ENCODE assay signal across 19 cellular contexts in genomic region chr9:89492586-89492985, GRCh38. TPM values are rescaled to one million over a fixed set of nuclear protein-coding genes. Genes with fewer than 3 reads are reported as not detected.
DNase-seq lines count a peak whose midpoint lies in the region; ATAC-seq, FAIRE-seq and TF ChIP-seq lines count a peak whose summit lies in the region.
"Had no signal": no experiment of that assay in that cellular context is flagged by ENCODE, and none has a peak within 500 bp of the region (broad histone marks: within the 10 kb centered on the region; RNA-seq: fewer than 3 reads in every experiment).

No MANE protein-coding gene starts in this region.

- peaks cover 89% of the 10 kb centered on the region for H3K4me1 Mint-ChIP-seq in WTC11
- peaks cover 90% of the 10 kb centered on the region for H3K4me1 Mint-ChIP-seq in stimulated activated effector memory CD8-positive, alpha-beta T cell treated with anti-CD3 and anti-CD28 coated beads, Interleukin-12 subunit alpha, Interleukin-12 subunit beta, amount 100 ng/mL, for 72 hours

- POLR2A ChIA-PET in WTC11 (lab: Charles Lee): no interaction called here

- peaks cover 10% of the 10 kb centered on the region for H3K27me3 ChIP-seq in left ventricle myocardium inferior (ENCODE audit: low read depth)
- H3K27me3 ChIP-seq: ascending aorta, Peyer's patch, stomach, vagina had no signal

- no peak overlapping the region for H3K4me3 ChIP-seq in left ventricle myocardium inferior
- H3K4me3 ChIP-seq: ascending aorta, coronary artery, lower lobe of right lung, Peyer's patch, stomach, vagina had no signal

- intact Hi-C loops in cardiac septum (cut with DNase I) (no loop called here), left ventricle myocardium inferior (cut with micrococcal nuclease) (no loop called here)

- H3K4me3 Mint-ChIP-seq in WTC11: no peak overlapping the region
- H3K4me3 Mint-ChIP-seq in stimulated activated effector memory CD8-positive, alpha-beta T cell treated with anti-CD3 and anti-CD28 coated beads, Interleukin-12 subunit alpha, Interleukin-12 subunit beta, amount 100 ng/mL, for 72 hours: peak overlapping the region; percentile 93

- H3K36me3 Mint-ChIP-seq in WTC11: no peaks in the 10 kb centered on the region
- peaks cover 41% of the 10 kb centered on the region for H3K36me3 Mint-ChIP-seq in stimulated activated effector memory CD8-positive, alpha-beta T cell treated with anti-CD3 and anti-CD28 coated beads, Interleukin-12 subunit alpha, Interleukin-12 subunit beta, amount 100 ng/mL, for 72 hours

- no peaks in the 10 kb centered on the region for H3K36me3 ChIP-seq in left ventricle myocardium inferior
- H3K36me3 ChIP-seq: ascending aorta, lower lobe of right lung, Peyer's patch, stomach, vagina had no signal

- TF ChIP-seq POLR2A in H54 (IDR thresholded peaks at IDR 0.05; ENCODE audit: low read depth, low read length): no peak

- H3K9me3 ChIP-seq in left ventricle myocardium inferior (replicated peaks): no peaks in the 10 kb centered on the region
- H3K9me3 ChIP-seq: ascending aorta, lower lobe of right lung, Peyer's patch, stomach, vagina had no signal

- CTCF ChIA-PET in WTC11 (lab: Charles Lee): interaction anchor here (1.6 to 3.6 kb wide), 2 partner anchors 56 to 63 kb away, joined by 4 to 15 read pairs; no protein-coding TSS in a partner anchor

- peak; percentile 55 for DNase-seq in activated CD8-positive, alpha-beta memory T cell treated with anti-CD3 and anti-CD28 coated beads for 24 hours
- DNase-seq in activated CD8-positive, alpha-beta memory T cell treated with anti-CD3 and anti-CD28 coated beads, Interleukin-2, amount 50 U/mL, for 4 hours: no peak
- DNase-seq in WTC11 (ENCODE audit: low spot score) (no peak), cardiac septum (ENCODE audit: low spot score) (no peak), left ventricle myocardium inferior (no peak), H54 (ENCODE audit: insufficient read length, low spot score) (no peak)
- no peak for DNase-seq in stimulated activated effector memory CD8-positive, alpha-beta T cell treated with anti-CD3 and anti-CD28 coated beads, Interleukin-12 subunit alpha, Interleukin-12 subunit beta, amount 100 ng/mL, for 72 hours (ENCODE audit: low spot score in 2 of 2)
- DNase-seq: COR-L47, lower lobe of right lung, NCI-H2107, NCI-H748 treated with DMSO at 0.1 percent for 48 hours had no signal

- peak overlapping the region; percentile 71; the same call in 1 of the 2 replicates for H3K27ac Mint-ChIP-seq in WTC11
- H3K27ac Mint-ChIP-seq in stimulated activated effector memory CD8-positive, alpha-beta T cell treated with anti-CD3 and anti-CD28 coated beads, Interleukin-12 subunit alpha, Interleukin-12 subunit beta, amount 100 ng/mL, for 72 hours: peak overlapping the region; percentile 92

- ATAC-seq in WTC11: no peak
- ATAC-seq in stimulated activated effector memory CD8-positive, alpha-beta T cell treated with anti-CD3 and anti-CD28 coated beads, Interleukin-12 subunit alpha, Interleukin-12 subunit beta, amount 100 ng/mL, for 72 hours: no peak
- ATAC-seq: lower lobe of right lung had no signal

- H3K27me3 Mint-ChIP-seq in WTC11 (ENCODE audit: low read depth): no peaks in the 10 kb centered on the region

- no peak for FAIRE-seq in H54 (lab: Jason Lieb, UNC)
- FAIRE-seq: frontal cortex had no signal

- no peak for TF ChIP-seq CTCF in WTC11 (IDR thresholded peaks at IDR 0.05)
- no peak for TF ChIP-seq CTCF in left ventricle myocardium inferior (IDR thresholded peaks at IDR 0.05; ENCODE audit: borderline replicate concordance)

- H3K4me1 ChIP-seq in left ventricle myocardium inferior: peaks cover 10% of the 10 kb centered on the region

- no peaks in the 10 kb centered on the region for H3K9me3 Mint-ChIP-seq in WTC11
- no peaks in the 10 kb centered on the region for H3K9me3 Mint-ChIP-seq in stimulated activated effector memory CD8-positive, alpha-beta T cell treated with anti-CD3 and anti-CD28 coated beads, Interleukin-12 subunit alpha, Interleukin-12 subunit beta, amount 100 ng/mL, for 72 hours

- H3K27ac ChIP-seq in cingulate gyrus (ENCODE audit: low read depth, low read length): peak overlapping the region; percentile 56
- H3K27ac ChIP-seq in left ventricle myocardium inferior (replicated peaks): no peak overlapping the region
- H3K27ac ChIP-seq: ascending aorta, coronary artery, epithelial cell of prostate, lower lobe of right lung, vagina had no signal

TF ChIP-seq in WTC11, 78 proteins besides CTCF, POLR2A, EP300 and RAD21:
- TF ChIP-seq MLX (CRISPR knock-in tag; IDR thresholded peaks at IDR 0.05): no peak
- no peak for TF ChIP-seq FOXJ3 (CRISPR knock-in tag; IDR thresholded peaks at IDR 0.05; ENCODE audit: borderline replicate concordance)
- TF ChIP-seq MXD4 (CRISPR knock-in tag; IDR thresholded peaks at IDR 0.05; ENCODE audit: borderline replicate concordance): no peak
- TF ChIP-seq TP53 (CRISPR knock-in tag; IDR thresholded peaks at IDR 0.05): no peak

RNA-seq across cellular contexts. Expression of gene SEMA4D, which starts 5.3 kb away (rescaled TPM):
- total RNA-seq in WTC11 (2021): 60.5 to 67.8 TPM (median 65.2 TPM) in 3 replicates
- 21.4 TPM for total RNA-seq in cardiac septum
- total RNA-seq in left ventricle myocardium inferior: 17.1 TPM
